12 cellular contexts compared by ENCODE assay signal in genomic region chr3:143171656-143172055, GRCh38. TPM values are rescaled to one million over a fixed set of nuclear protein-coding genes. Genes with fewer than 3 reads are reported as not detected.
DNase-seq lines count a peak whose midpoint lies in the region; ATAC-seq, FAIRE-seq and TF ChIP-seq lines count a peak whose summit lies in the region.
"Had no signal": no experiment of that assay in that cellular context is flagged by ENCODE, and none has a peak within 500 bp of the region (broad histone marks: within the 10 kb centered on the region; RNA-seq: fewer than 3 reads in every experiment).

No MANE protein-coding gene starts in this region.

- no peak for FAIRE-seq in astrocyte (lab: Jason Lieb, UNC)

- no peak for TF ChIP-seq POLR2A in uterus (IDR thresholded peaks at IDR 0.05)

- peaks cover 47 to 57% (median 50%) of the 10 kb centered on the region in 3 donors for H3K4me1 Mint-ChIP-seq in CD8-positive, alpha-beta memory T cell
- H3K4me1 Mint-ChIP-seq in astrocyte (ENCODE audit: low read depth, unreplicated experiment): peaks cover 42% of the 10 kb centered on the region
- peaks cover 47 to 84% (median 81%) of the 10 kb centered on the region in 4 donors for H3K4me1 Mint-ChIP-seq in naive thymus-derived CD8-positive, alpha-beta T cell

- H3K27ac Mint-ChIP-seq in CD8-positive, alpha-beta memory T cell: peak overlapping the region in 6 of 8 donors; percentile 57 to 95 (median 78)
- H3K27ac Mint-ChIP-seq in astrocyte (ENCODE audit: unreplicated experiment): no peak overlapping the region
- H3K27ac Mint-ChIP-seq in naive thymus-derived CD8-positive, alpha-beta T cell: peak overlapping the region in 9 of 10 donors; percentile 29 to 97 (median 88)

- DNase-seq in CD8-positive, alpha-beta memory T cell: no peak
- DNase-seq in astrocyte (ENCODE audit: low read depth) (peak; percentile 68), amygdala (lab: John Stamatoyannopoulos, UW) (no peak), uterus (no peak)
- DNase-seq in naive thymus-derived CD8-positive, alpha-beta T cell: no peak
- DNase-seq: NCI-H526 treated with DMSO at 0.1 percent for 48 hours; stimulated activated CD4-positive, alpha-beta T cell treated with anti-CD3 and anti-CD28 coated beads, Interleukin-15, amount 100 ng/mL, for 24 hours had no signal

- H3K9me3 Mint-ChIP-seq in CD8-positive, alpha-beta memory T cell: peaks cover 2 to 9% (median 5%) of the 10 kb centered on the region in 5 donors
- peaks cover 9% of the 10 kb centered on the region for H3K9me3 Mint-ChIP-seq in astrocyte (ENCODE audit: unreplicated experiment)
- H3K9me3 Mint-ChIP-seq in naive thymus-derived CD8-positive, alpha-beta T cell: peaks cover 0 to 13% (median 5%) of the 10 kb centered on the region in 9 donors

- H3K27me3 Mint-ChIP-seq in CD8-positive, alpha-beta memory T cell: peaks cover 0 to 1% of the 10 kb centered on the region in 2 donors
- no peaks in the 10 kb centered on the region for H3K27me3 Mint-ChIP-seq in astrocyte (ENCODE audit: low read depth, unreplicated experiment)
- no peaks in the 10 kb centered on the region for H3K27me3 Mint-ChIP-seq in naive thymus-derived CD8-positive, alpha-beta T cell

- peaks cover 68% of the 10 kb centered on the region for H3K4me1 ChIP-seq in CD8-positive, alpha-beta memory T cell (ENCODE audit: insufficient read depth, low read length)
- H3K4me1 ChIP-seq in astrocyte (ENCODE audit: insufficient read depth, low read length) (peaks cover 37% of the 10 kb centered on the region), uterus (no peaks in the 10 kb centered on the region)

- peak; percentile 4 for ATAC-seq in HG03196 (IDR thresholded peaks at IDR 0.05; ENCODE audit: unreplicated experiment)
- ATAC-seq in naive thymus-derived CD8-positive, alpha-beta T cell: no peak
- ATAC-seq in GM21528 (IDR thresholded peaks at IDR 0.05; ENCODE audit: low FRiP score, unreplicated experiment): no peak
- no peak for ATAC-seq in HG02571 (IDR thresholded peaks at IDR 0.05; ENCODE audit: unreplicated experiment)

- CTCF ChIA-PET in CD8-positive, alpha-beta memory T cell (lab: Charles Lee): no interaction called here

- H3K4me3 Mint-ChIP-seq in CD8-positive, alpha-beta memory T cell: peak overlapping the region in 6 of 7 donors; percentile 41 to 68 (median 52)
- no peak overlapping the region for H3K4me3 Mint-ChIP-seq in astrocyte (ENCODE audit: unreplicated experiment)
- peak overlapping the region in 9 of 10 donors; percentile 40 to 83 (median 74) for H3K4me3 Mint-ChIP-seq in naive thymus-derived CD8-positive, alpha-beta T cell

- H3K4me3 ChIP-seq in CD8-positive, alpha-beta memory T cell (ENCODE audit: low read length): no peak overlapping the region
- H3K4me3 ChIP-seq in astrocyte (ENCODE audit: insufficient read depth, low read depth, low read length) (no peak overlapping the region), uterus (no peak overlapping the region)
- H3K4me3 ChIP-seq: coronary artery had no signal

- H4K20me1 ChIP-seq in astrocyte (ENCODE audit: insufficient read depth, low read length): no peaks in the 10 kb centered on the region

- no peaks in the 10 kb centered on the region for H3K36me3 ChIP-seq in CD8-positive, alpha-beta memory T cell (ENCODE audit: insufficient read depth, low read length)
- H3K36me3 ChIP-seq in astrocyte (ENCODE audit: insufficient read depth, low read length): no peaks in the 10 kb centered on the region
- H3K36me3 ChIP-seq in uterus: no peaks in the 10 kb centered on the region

- H3K79me2 ChIP-seq in astrocyte (ENCODE audit: insufficient read depth, low read length): no peaks in the 10 kb centered on the region

- no peak overlapping the region for H3K27ac ChIP-seq in CD8-positive, alpha-beta memory T cell (ENCODE audit: low read depth, low read length)
- H3K27ac ChIP-seq in astrocyte (ENCODE audit: low read depth, low read length) (peak overlapping the region; percentile 56), uterus (peak overlapping the region in 1 of 2 donors; percentile 50)
- H3K27ac ChIP-seq: coronary artery had no signal

- peaks cover 0 to 11% (median 1%) of the 10 kb centered on the region in 3 donors for H3K36me3 Mint-ChIP-seq in CD8-positive, alpha-beta memory T cell
- H3K36me3 Mint-ChIP-seq in astrocyte (ENCODE audit: low read depth, unreplicated experiment): peaks cover 2% of the 10 kb centered on the region
- H3K36me3 Mint-ChIP-seq in naive thymus-derived CD8-positive, alpha-beta T cell: peaks cover 0 to 9% (median 4%) of the 10 kb centered on the region in 3 donors
- H3K36me3 Mint-ChIP-seq: stimulated activated effector memory CD8-positive, alpha-beta T cell treated with anti-CD3 and anti-CD28 coated beads, Interleukin-12 subunit alpha, Interleukin-12 subunit beta, amount 100 ng/mL, for 72 hours had no signal

- TF ChIP-seq CTCF in astrocyte (IDR thresholded peaks at IDR 0.05; ENCODE audit: insufficient read depth, low read depth, low read length): no peak
- TF ChIP-seq CTCF in uterus (IDR thresholded peaks at IDR 0.05): no peak

- POLR2A ChIA-PET in CD8-positive, alpha-beta memory T cell (lab: Charles Lee): no interaction called here
- POLR2A ChIA-PET in naive thymus-derived CD8-positive, alpha-beta T cell (lab: Charles Lee): interaction anchor here (0.9 to 2.7 kb wide), 4 partner anchors 19 to 52 kb away, joined by 3 to 18 read pairs (median 4); partner anchors contain the start of gene CHST2

- H2AFZ ChIP-seq in astrocyte (ENCODE audit: low read depth, low read length): no peak overlapping the region

- intact Hi-C loops in uterus (cut with DNase I; ENCODE audit: low total_unique reads): no loop called here

- H3K27me3 ChIP-seq in CD8-positive, alpha-beta memory T cell (ENCODE audit: insufficient read depth, low read length, poor library complexity, severe bottlenecking): no peaks in the 10 kb centered on the region
- H3K27me3 ChIP-seq in astrocyte (ENCODE audit: insufficient read depth, low read length) (no peaks in the 10 kb centered on the region), uterus (no peaks in the 10 kb centered on the region)

- no peaks in the 10 kb centered on the region for H3K9me3 ChIP-seq in CD8-positive, alpha-beta memory T cell (ENCODE audit: low read length)
- H3K9me3 ChIP-seq in astrocyte (ENCODE audit: insufficient read depth, low read depth, low read length): no peaks in the 10 kb centered on the region
- no peaks in the 10 kb centered on the region for H3K9me3 ChIP-seq in uterus

- H3K9ac ChIP-seq in astrocyte (ENCODE audit: low read length): peak overlapping the region; percentile 32

- H3K4me2 ChIP-seq in astrocyte (ENCODE audit: low read length): peak overlapping the region; percentile 47

RNA-seq across cellular contexts. Expression of gene CHST2, which starts 52.1 kb away (rescaled TPM):
- total RNA-seq in CD8-positive, alpha-beta memory T cell: 1 to 10 TPM; 2.9 to 3.0 TPM
- 6.2 TPM for polyA plus RNA-seq in CD8-positive, alpha-beta memory T cell
- total RNA-seq in astrocyte: 11.8 and 13.4 TPM in 2 replicates
- total RNA-seq in naive thymus-derived CD8-positive, alpha-beta T cell: 1 to 10 TPM; 4.2 to 5.2 TPM
- 10 to 100 TPM in 1 of 3 donors, 1 to 10 TPM in 2; 4.2 to 11.4 (median 5.5) TPM for polyA plus RNA-seq in naive thymus-derived CD8-positive, alpha-beta T cell
- 10 to 100 TPM in 1 of 4 donors, 1 to 10 TPM in 2, under 1 TPM in 1; 0.29 to 85.0 (median 4.1) TPM for total RNA-seq in uterus
